1 cellular context compared by ENCODE assay signal in the genomic region with DNA sequence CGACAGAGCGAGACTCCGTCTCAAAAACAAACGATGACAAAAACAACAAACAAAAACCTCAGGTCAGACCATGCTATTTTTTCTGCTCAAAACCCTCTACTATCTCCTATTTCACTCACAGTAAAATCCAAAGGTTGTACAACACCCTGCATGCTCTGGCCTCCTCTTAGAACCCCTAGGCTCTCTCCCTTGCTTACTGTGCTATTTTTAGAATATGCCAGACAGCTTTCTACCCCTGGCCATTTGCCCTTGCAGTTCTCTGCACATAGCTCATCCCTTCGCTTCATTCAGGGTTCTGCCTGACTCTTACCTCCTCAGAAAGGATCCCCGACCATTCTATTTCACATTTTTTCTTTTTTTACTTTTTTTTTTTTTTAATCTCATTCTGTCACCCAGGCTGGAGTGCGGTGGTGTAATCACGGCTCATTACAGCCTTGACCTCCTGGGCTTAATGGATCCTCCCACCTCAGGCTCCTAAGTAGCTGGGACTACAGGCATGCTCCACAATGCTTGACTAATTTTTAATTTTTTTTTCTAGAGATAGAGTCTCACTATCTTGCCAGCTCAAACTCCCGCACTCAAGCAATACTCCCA.
A peak's percentile ranks its signal among the peaks of the same experiment; 100 is the strongest.
TF ChIP-seq lines count a peak whose summit lies in the region.

No MANE protein-coding gene starts in this region.

TF ChIP-seq in HepG2, 621 proteins besides CTCF, POLR2A, EP300 and RAD21 (continued from another document and continues in another):
- TF ChIP-seq, protein P1, sequence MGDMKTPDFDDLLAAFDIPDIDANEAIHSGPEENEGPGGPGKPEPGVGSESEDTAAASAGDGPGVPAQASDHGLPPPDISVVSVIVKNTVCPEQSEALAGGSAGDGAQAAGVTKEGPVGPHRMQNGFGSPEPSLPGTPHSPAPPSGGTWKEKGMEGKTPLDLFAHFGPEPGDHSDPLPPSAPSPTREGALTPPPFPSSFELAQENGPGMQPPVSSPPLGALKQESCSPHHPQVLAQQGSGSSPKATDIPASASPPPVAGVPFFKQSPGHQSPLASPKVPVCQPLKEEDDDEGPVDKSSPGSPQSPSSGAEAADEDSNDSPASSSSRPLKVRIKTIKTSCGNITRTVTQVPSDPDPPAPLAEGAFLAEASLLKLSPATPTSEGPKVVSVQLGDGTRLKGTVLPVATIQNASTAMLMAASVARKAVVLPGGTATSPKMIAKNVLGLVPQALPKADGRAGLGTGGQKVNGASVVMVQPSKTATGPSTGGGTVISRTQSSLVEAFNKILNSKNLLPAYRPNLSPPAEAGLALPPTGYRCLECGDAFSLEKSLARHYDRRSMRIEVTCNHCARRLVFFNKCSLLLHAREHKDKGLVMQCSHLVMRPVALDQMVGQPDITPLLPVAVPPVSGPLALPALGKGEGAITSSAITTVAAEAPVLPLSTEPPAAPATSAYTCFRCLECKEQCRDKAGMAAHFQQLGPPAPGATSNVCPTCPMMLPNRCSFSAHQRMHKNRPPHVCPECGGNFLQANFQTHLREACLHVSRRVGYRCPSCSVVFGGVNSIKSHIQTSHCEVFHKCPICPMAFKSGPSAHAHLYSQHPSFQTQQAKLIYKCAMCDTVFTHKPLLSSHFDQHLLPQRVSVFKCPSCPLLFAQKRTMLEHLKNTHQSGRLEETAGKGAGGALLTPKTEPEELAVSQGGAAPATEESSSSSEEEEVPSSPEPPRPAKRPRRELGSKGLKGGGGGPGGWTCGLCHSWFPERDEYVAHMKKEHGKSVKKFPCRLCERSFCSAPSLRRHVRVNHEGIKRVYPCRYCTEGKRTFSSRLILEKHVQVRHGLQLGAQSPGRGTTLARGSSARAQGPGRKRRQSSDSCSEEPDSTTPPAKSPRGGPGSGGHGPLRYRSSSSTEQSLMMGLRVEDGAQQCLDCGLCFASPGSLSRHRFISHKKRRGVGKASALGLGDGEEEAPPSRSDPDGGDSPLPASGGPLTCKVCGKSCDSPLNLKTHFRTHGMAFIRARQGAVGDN (CRISPR knock-in tag; IDR thresholded peaks at IDR 0.05): peak; percentile 43; the same call in 1 of the 2 replicates
- TF ChIP-seq NR2F2 (IDR thresholded peaks at IDR 0.05; ENCODE audit: borderline replicate concordance, low read depth) (0 out of 2 replicates have a peak, but pooled peaks have one; percentile 52), ZMAT3 (CRISPR knock-in tag; conservative IDR thresholded peaks at IDR 0.05) (peak; percentile 63; the same call in 1 of the 2 replicates), SPEN (CRISPR knock-in tag; IDR thresholded peaks at IDR 0.05; ENCODE audit: low read depth) (no peak), SAP130 (CRISPR knock-in tag; IDR thresholded peaks at IDR 0.05; ENCODE audit: low read depth) (peak; percentile 9), TARDBP (CRISPR knock-in tag; IDR thresholded peaks at IDR 0.05) (0 out of 2 replicates have a peak, but pooled peaks have one; percentile 10), RORA (CRISPR knock-in tag; IDR thresholded peaks at IDR 0.05) (0 out of 2 replicates have a peak, but pooled peaks have one; percentile 28), NR1H2 (CRISPR knock-in tag; IDR thresholded peaks at IDR 0.05; ENCODE audit: borderline replicate concordance, low read depth) (no peak), GATAD2A (CRISPR knock-in tag; IDR thresholded peaks at IDR 0.05) (peak; percentile 62), RXRB (CRISPR knock-in tag; IDR thresholded peaks at IDR 0.05; ENCODE audit: borderline replicate concordance) (0 out of 2 replicates have a peak, but pooled peaks have one; percentile 25), SRSF4 (IDR thresholded peaks at IDR 0.05; ENCODE audit: low read depth, low read length, poor library complexity, severe bottlenecking) (no peak), NR2F6 (IDR thresholded peaks at IDR 0.05) (peak; percentile 71), NR2F6 (CRISPR knock-in tag; IDR thresholded peaks at IDR 0.05) (peak; percentile 84), CEBPG (CRISPR knock-in tag; IDR thresholded peaks at IDR 0.05) (peak; percentile 43; the same call in 1 of the 2 replicates), NR2C2 (CRISPR knock-in tag; IDR thresholded peaks at IDR 0.05; ENCODE audit: borderline replicate concordance) (peak; percentile 46; the same call in 1 of the 2 replicates), SOX6 (IDR thresholded peaks at IDR 0.05) (no peak), SOX6 (CRISPR knock-in tag; IDR thresholded peaks at IDR 0.05) (peak; percentile 68; the same call in 1 of the 2 replicates), ZNF441 (CRISPR knock-in tag; IDR thresholded peaks at IDR 0.05; ENCODE audit: borderline replicate concordance) (peak; percentile 100), TOE1 (CRISPR knock-in tag; IDR thresholded peaks at IDR 0.05) (no peak), ZFP36L2 (CRISPR knock-in tag; IDR thresholded peaks at IDR 0.05) (no peak), STAT5B (CRISPR knock-in tag; IDR thresholded peaks at IDR 0.05) (no peak), MAFK (conservative IDR thresholded peaks at IDR 0.05 in 1 of 2, IDR thresholded peaks at IDR 0.05 in 1 of 2; ENCODE audit: low read length in 2 of 2) (peak; percentile 51 to 56; a peak in 2 of 4 replicates), ZSCAN9 (CRISPR knock-in tag; IDR thresholded peaks at IDR 0.05; ENCODE audit: borderline replicate concordance) (no peak), ZNF792 (CRISPR knock-in tag; IDR thresholded peaks at IDR 0.05) (peak; percentile 50; the same call in 1 of the 2 replicates), SP140L (CRISPR knock-in tag; IDR thresholded peaks at IDR 0.05; ENCODE audit: borderline replicate concordance) (0 out of 2 replicates have a peak, but pooled peaks have one; percentile 41), TBX2 (CRISPR knock-in tag; IDR thresholded peaks at IDR 0.05; ENCODE audit: borderline replicate concordance) (peak; percentile 43; the same call in 1 of the 2 replicates), ARID2 (CRISPR knock-in tag; IDR thresholded peaks at IDR 0.05; ENCODE audit: borderline replicate concordance) (no peak), TCF12 (IDR thresholded peaks at IDR 0.05) (no peak), TCF12 (CRISPR knock-in tag; IDR thresholded peaks at IDR 0.05) (peak; percentile 1; the same call in 1 of the 2 replicates), RARA (CRISPR knock-in tag; IDR thresholded peaks at IDR 0.05) (peak; percentile 73)
- TF ChIP-seq, protein P2, sequence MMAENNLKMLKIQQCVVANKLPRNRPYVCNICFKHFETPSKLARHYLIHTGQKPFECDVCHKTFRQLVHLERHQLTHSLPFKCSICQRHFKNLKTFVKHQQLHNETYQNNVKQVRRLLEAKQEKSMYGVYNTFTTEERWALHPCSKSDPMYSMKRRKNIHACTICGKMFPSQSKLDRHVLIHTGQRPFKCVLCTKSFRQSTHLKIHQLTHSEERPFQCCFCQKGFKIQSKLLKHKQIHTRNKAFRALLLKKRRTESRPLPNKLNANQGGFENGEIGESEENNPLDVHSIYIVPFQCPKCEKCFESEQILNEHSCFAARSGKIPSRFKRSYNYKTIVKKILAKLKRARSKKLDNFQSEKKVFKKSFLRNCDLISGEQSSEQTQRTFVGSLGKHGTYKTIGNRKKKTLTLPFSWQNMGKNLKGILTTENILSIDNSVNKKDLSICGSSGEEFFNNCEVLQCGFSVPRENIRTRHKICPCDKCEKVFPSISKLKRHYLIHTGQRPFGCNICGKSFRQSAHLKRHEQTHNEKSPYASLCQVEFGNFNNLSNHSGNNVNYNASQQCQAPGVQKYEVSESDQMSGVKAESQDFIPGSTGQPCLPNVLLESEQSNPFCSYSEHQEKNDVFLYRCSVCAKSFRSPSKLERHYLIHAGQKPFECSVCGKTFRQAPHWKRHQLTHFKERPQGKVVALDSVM (CRISPR knock-in tag; IDR thresholded peaks at IDR 0.05): peak; percentile 53
- TF ChIP-seq, protein P3, sequence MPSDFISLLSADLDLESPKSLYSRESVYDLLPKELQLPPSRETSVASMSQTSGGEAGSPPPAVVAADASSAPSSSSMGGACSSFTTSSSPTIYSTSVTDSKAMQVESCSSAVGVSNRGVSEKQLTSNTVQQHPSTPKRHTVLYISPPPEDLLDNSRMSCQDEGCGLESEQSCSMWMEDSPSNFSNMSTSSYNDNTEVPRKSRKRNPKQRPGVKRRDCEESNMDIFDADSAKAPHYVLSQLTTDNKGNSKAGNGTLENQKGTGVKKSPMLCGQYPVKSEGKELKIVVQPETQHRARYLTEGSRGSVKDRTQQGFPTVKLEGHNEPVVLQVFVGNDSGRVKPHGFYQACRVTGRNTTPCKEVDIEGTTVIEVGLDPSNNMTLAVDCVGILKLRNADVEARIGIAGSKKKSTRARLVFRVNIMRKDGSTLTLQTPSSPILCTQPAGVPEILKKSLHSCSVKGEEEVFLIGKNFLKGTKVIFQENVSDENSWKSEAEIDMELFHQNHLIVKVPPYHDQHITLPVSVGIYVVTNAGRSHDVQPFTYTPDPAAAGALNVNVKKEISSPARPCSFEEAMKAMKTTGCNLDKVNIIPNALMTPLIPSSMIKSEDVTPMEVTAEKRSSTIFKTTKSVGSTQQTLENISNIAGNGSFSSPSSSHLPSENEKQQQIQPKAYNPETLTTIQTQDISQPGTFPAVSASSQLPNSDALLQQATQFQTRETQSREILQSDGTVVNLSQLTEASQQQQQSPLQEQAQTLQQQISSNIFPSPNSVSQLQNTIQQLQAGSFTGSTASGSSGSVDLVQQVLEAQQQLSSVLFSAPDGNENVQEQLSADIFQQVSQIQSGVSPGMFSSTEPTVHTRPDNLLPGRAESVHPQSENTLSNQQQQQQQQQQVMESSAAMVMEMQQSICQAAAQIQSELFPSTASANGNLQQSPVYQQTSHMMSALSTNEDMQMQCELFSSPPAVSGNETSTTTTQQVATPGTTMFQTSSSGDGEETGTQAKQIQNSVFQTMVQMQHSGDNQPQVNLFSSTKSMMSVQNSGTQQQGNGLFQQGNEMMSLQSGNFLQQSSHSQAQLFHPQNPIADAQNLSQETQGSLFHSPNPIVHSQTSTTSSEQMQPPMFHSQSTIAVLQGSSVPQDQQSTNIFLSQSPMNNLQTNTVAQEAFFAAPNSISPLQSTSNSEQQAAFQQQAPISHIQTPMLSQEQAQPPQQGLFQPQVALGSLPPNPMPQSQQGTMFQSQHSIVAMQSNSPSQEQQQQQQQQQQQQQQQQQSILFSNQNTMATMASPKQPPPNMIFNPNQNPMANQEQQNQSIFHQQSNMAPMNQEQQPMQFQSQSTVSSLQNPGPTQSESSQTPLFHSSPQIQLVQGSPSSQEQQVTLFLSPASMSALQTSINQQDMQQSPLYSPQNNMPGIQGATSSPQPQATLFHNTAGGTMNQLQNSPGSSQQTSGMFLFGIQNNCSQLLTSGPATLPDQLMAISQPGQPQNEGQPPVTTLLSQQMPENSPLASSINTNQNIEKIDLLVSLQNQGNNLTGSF (CRISPR knock-in tag; IDR thresholded peaks at IDR 0.05): no peak
- TF ChIP-seq, protein P4, sequence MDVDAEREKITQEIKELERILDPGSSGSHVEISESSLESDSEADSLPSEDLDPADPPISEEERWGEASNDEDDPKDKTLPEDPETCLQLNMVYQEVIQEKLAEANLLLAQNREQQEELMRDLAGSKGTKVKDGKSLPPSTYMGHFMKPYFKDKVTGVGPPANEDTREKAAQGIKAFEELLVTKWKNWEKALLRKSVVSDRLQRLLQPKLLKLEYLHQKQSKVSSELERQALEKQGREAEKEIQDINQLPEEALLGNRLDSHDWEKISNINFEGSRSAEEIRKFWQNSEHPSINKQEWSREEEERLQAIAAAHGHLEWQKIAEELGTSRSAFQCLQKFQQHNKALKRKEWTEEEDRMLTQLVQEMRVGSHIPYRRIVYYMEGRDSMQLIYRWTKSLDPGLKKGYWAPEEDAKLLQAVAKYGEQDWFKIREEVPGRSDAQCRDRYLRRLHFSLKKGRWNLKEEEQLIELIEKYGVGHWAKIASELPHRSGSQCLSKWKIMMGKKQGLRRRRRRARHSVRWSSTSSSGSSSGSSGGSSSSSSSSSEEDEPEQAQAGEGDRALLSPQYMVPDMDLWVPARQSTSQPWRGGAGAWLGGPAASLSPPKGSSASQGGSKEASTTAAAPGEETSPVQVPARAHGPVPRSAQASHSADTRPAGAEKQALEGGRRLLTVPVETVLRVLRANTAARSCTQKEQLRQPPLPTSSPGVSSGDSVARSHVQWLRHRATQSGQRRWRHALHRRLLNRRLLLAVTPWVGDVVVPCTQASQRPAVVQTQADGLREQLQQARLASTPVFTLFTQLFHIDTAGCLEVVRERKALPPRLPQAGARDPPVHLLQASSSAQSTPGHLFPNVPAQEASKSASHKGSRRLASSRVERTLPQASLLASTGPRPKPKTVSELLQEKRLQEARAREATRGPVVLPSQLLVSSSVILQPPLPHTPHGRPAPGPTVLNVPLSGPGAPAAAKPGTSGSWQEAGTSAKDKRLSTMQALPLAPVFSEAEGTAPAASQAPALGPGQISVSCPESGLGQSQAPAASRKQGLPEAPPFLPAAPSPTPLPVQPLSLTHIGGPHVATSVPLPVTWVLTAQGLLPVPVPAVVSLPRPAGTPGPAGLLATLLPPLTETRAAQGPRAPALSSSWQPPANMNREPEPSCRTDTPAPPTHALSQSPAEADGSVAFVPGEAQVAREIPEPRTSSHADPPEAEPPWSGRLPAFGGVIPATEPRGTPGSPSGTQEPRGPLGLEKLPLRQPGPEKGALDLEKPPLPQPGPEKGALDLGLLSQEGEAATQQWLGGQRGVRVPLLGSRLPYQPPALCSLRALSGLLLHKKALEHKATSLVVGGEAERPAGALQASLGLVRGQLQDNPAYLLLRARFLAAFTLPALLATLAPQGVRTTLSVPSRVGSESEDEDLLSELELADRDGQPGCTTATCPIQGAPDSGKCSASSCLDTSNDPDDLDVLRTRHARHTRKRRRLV (CRISPR knock-in tag; IDR thresholded peaks at IDR 0.05): 0 out of 2 replicates have a peak, but pooled peaks have one; percentile 39
- TF ChIP-seq, protein P5, sequence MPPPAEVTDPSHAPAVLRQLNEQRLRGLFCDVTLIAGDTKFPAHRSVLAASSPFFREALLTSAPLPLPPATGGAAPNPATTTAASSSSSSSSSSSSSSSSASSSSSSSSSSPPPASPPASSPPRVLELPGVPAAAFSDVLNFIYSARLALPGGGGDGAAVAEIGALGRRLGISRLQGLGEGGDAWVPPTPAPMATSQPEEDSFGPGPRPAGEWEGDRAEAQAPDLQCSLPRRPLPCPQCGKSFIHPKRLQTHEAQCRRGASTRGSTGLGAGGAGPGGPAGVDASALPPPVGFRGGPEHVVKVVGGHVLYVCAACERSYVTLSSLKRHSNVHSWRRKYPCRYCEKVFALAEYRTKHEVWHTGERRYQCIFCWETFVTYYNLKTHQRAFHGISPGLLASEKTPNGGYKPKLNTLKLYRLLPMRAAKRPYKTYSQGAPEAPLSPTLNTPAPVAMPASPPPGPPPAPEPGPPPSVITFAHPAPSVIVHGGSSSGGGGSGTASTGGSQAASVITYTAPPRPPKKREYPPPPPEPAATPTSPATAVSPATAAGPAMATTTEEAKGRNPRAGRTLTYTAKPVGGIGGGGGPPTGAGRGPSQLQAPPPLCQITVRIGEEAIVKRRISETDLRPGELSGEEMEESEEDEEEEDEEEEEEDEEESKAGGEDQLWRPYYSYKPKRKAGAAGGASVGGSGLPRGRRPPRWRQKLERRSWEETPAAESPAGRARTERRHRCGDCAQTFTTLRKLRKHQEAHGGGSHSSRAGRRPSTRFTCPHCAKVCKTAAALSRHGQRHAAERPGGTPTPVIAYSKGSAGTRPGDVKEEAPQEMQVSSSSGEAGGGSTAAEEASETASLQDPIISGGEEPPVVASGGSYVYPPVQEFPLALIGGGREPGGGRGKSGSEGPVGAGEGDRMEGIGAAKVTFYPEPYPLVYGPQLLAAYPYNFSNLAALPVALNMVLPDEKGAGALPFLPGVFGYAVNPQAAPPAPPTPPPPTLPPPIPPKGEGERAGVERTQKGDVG (CRISPR knock-in tag; IDR thresholded peaks at IDR 0.05; ENCODE audit: borderline replicate concordance): no peak
- TF ChIP-seq, protein P6, sequence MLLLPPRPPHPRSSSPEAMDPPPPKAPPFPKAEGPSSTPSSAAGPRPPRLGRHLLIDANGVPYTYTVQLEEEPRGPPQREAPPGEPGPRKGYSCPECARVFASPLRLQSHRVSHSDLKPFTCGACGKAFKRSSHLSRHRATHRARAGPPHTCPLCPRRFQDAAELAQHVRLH (CRISPR knock-in tag; IDR thresholded peaks at IDR 0.05; ENCODE audit: borderline replicate concordance, low read depth): no peak
